Comparison of ENCODE assay signal across 32 cellular contexts in genomic region chr6:165300401-165300800, GRCh38. TPM values are rescaled to one million over a fixed set of nuclear protein-coding genes. Genes with fewer than 3 reads are reported as not detected.
"Had no signal": no experiment of that assay in that cellular context is flagged by ENCODE, and none has a peak within 500 bp of the region (broad histone marks: within the 10 kb centered on the region; RNA-seq: fewer than 3 reads in every experiment).

No MANE protein-coding gene starts in this region.

- H3K27ac Mint-ChIP-seq: stimulated activated effector memory CD8-positive, alpha-beta T cell treated with anti-CD3 and anti-CD28 coated beads, Interleukin-12 subunit alpha, Interleukin-12 subunit beta, amount 100 ng/mL, for 72 hours; stimulated activated memory B cell treated with anti-CD40 and anti-IgM and Interleukin-4, amounts not matched to agents 10 μg/mL and 1 μg/mL and 100 μg/mL, for 72 hours; stimulated activated naive B cell treated with anti-CD40 and anti-IgM and Interleukin-4, amounts not matched to agents 10 μg/mL and 1 μg/mL and 100 μg/mL, for 72 hours; stimulated activated naive CD8-positive, alpha-beta T cell treated with anti-CD3 and anti-CD28 coated beads, Interleukin-15, Interleukin-2, amounts not matched to agents 100 ng/mL and 50 ng/mL, for 24 hours; type B pancreatic cell had no signal

- FAIRE-seq: urothelium cell line had no signal

- H3K4me3 ChIP-seq: stomach, suprapubic skin, testis, thoracic aorta, thyroid gland, tibial artery, tibial nerve, transverse colon, upper lobe of left lung, upper lobe of right lung, uterus, vagina had no signal

- H3K27me3 Mint-ChIP-seq: stimulated activated memory B cell treated with anti-CD40 and anti-IgM and Interleukin-4, amounts not matched to agents 10 μg/mL and 1 μg/mL and 100 μg/mL, for 72 hours; stimulated activated naive B cell treated with anti-CD40 and anti-IgM and Interleukin-4, amounts not matched to agents 10 μg/mL and 1 μg/mL and 100 μg/mL, for 72 hours; stimulated activated naive CD8-positive, alpha-beta T cell treated with anti-CD3 and anti-CD28 coated beads, Interleukin-15, amount 100 ng/mL, for 72 hours; stimulated activated naive CD8-positive, alpha-beta T cell treated with anti-CD3 and anti-CD28 coated beads, Interleukin-15, Interleukin-2, amounts not matched to agents 100 ng/mL and 50 ng/mL, for 24 hours had no signal

- H3K27ac ChIP-seq: stomach, suprapubic skin, testis, thoracic aorta, thyroid gland, tibial artery, tibial nerve, transverse colon, upper lobe of left lung, upper lobe of right lung, uterus, vagina had no signal

- H3K4me3 Mint-ChIP-seq: stimulated activated effector memory CD8-positive, alpha-beta T cell treated with anti-CD3 and anti-CD28 coated beads, Interleukin-12 subunit alpha, Interleukin-12 subunit beta, amount 100 ng/mL, for 72 hours; stimulated activated memory B cell treated with anti-CD40 and anti-IgM and Interleukin-4, amounts not matched to agents 10 μg/mL and 1 μg/mL and 100 μg/mL, for 72 hours; stimulated activated naive B cell treated with anti-CD40 and anti-IgM and Interleukin-4, amounts not matched to agents 10 μg/mL and 1 μg/mL and 100 μg/mL, for 72 hours; stimulated activated naive CD8-positive, alpha-beta T cell treated with anti-CD3 and anti-CD28 coated beads, Interleukin-15, amount 100 ng/mL, for 72 hours; stimulated activated naive CD8-positive, alpha-beta T cell treated with anti-CD3 and anti-CD28 coated beads, Interleukin-15, Interleukin-2, amounts not matched to agents 100 ng/mL and 50 ng/mL, for 24 hours; type B pancreatic cell had no signal

- H3K27me3 ChIP-seq: stomach, testis, thyroid gland, tibial artery, tibial nerve, transverse colon, upper lobe of left lung, upper lobe of right lung, uterus, vagina had no signal

- H3K4me1 Mint-ChIP-seq: stimulated activated effector memory CD8-positive, alpha-beta T cell treated with anti-CD3 and anti-CD28 coated beads, Interleukin-12 subunit alpha, Interleukin-12 subunit beta, amount 100 ng/mL, for 72 hours; stimulated activated memory B cell treated with anti-CD40 and anti-IgM and Interleukin-4, amounts not matched to agents 10 μg/mL and 1 μg/mL and 100 μg/mL, for 72 hours; stimulated activated naive B cell treated with anti-CD40 and anti-IgM and Interleukin-4, amounts not matched to agents 10 μg/mL and 1 μg/mL and 100 μg/mL, for 72 hours; stimulated activated naive CD8-positive, alpha-beta T cell treated with anti-CD3 and anti-CD28 coated beads, Interleukin-15, amount 100 ng/mL, for 72 hours had no signal

- H3K36me3 Mint-ChIP-seq: stimulated activated effector memory CD8-positive, alpha-beta T cell treated with anti-CD3 and anti-CD28 coated beads, Interleukin-12 subunit alpha, Interleukin-12 subunit beta, amount 100 ng/mL, for 72 hours; stimulated activated memory B cell treated with anti-CD40 and anti-IgM and Interleukin-4, amounts not matched to agents 10 μg/mL and 1 μg/mL and 100 μg/mL, for 72 hours; stimulated activated naive B cell treated with anti-CD40 and anti-IgM and Interleukin-4, amounts not matched to agents 10 μg/mL and 1 μg/mL and 100 μg/mL, for 72 hours; type B pancreatic cell had no signal

- H3K4me1 ChIP-seq: stomach, suprapubic skin, testis, thyroid gland, tibial artery, tibial nerve, transverse colon, upper lobe of left lung, upper lobe of right lung, uterus, vagina had no signal

- H3K9me3 ChIP-seq: testis, thoracic aorta, thyroid gland, tibial artery, tibial nerve, transverse colon, upper lobe of left lung, upper lobe of right lung, uterus, vagina had no signal

- H3K36me3 ChIP-seq: stomach, suprapubic skin, thoracic aorta, thyroid gland, tibial artery, tibial nerve, transverse colon, upper lobe of left lung, upper lobe of right lung, uterus, vagina had no signal

- DNase-seq: stimulated activated CD4-positive, alpha-beta T cell treated with anti-CD3 and anti-CD28 coated beads, Interleukin-2, amount 100 ng/mL, for 48 hours; stimulated activated CD4-positive, alpha-beta T cell treated with anti-CD3 and anti-CD28 coated beads, Interleukin-4, amount 100 ng/mL, for 1 hour; stimulated activated CD4-positive, alpha-beta T cell treated with anti-CD3 and anti-CD28 coated beads, Interleukin-4, amount 100 ng/mL, for 24 hours; stimulated activated CD4-positive, alpha-beta T cell treated with anti-CD3 and anti-CD28 coated beads, Interleukin-4, amount 100 ng/mL, for 4 hours; stimulated activated CD8-positive, alpha-beta memory T cell treated with anti-CD3 and anti-CD28 coated beads, Interleukin-4, amount 100 ng/mL, for 48 hours; stimulated activated naive B cell treated with anti-CD40 and anti-IgM and Interleukin-4, amounts not matched to agents 10 μg/mL and 1 μg/mL and 100 μg/mL, for 72 hours; stimulated activated naive CD4-positive, alpha-beta T cell; stimulated activated naive CD4-positive, alpha-beta T cell treated with Interleukin-2 at 50 U/mL for 16 hours; stimulated activated naive CD8-positive, alpha-beta T cell treated with anti-CD3 and anti-CD28 coated beads, Interleukin-15, amount 100 ng/mL, for 72 hours; stimulated activated naive CD8-positive, alpha-beta T cell treated with anti-CD3 and anti-CD28 coated beads, Interleukin-15, Interleukin-2, amounts not matched to agents 100 U/mL and 50 U/mL, for 24 hours; stomach; substantia nigra; testis; thyroid gland; tibial artery; transverse colon; trophoblast cell; upper lobe of right lung; uterus had no signal

RNA-seq across cellular contexts. Expression of gene C6orf118, which starts 9.0 kb away (rescaled TPM):
- total RNA-seq: subcutaneous adipose tissue, suprapubic skin, thoracic aorta, tibial nerve, transverse colon, upper lobe of right lung, ureter, urinary bladder, vagina had no signal
- polyA plus RNA-seq: urinary bladder had no signal
